ENCODE assay signal across 18 cellular contexts in genomic region chr2:26578581-26578980, GRCh38.
"Had no signal": no experiment of that assay in that cellular context is flagged by ENCODE, and none has a peak within 500 bp of the region (broad histone marks: within the 10 kb centered on the region; RNA-seq: fewer than 3 reads in every experiment).

No MANE protein-coding gene starts in this region.

- H3K27ac Mint-ChIP-seq: activated CD4-positive, alpha-beta T cell treated with anti-CD3 and anti-CD28 coated beads for 36 hours; activated CD8-positive, alpha-beta T cell treated with anti-CD3 and anti-CD28 coated beads for 36 hours; activated naive CD4-positive, alpha-beta T cell treated with anti-CD3 and anti-CD28 coated beads for 36 hours; activated naive CD8-positive, alpha-beta T cell; activated T-helper 17 cell treated with anti-CD3 and anti-CD28 coated beads, Interleukin-2, amount 50 U/mL, for 72 hours; IgD-negative memory B cell; T-helper 2 cell treated with Interferon-gamma antibody and Interleukin-4, amounts not matched to agents 5 μg/mL and 100 μg/mL, for 36 hours had no signal

- H3K9me3 Mint-ChIP-seq: activated CD8-positive, alpha-beta T cell treated with anti-CD3 and anti-CD28 coated beads for 36 hours; activated naive CD4-positive, alpha-beta T cell treated with anti-CD3 and anti-CD28 coated beads for 36 hours; activated T-helper 17 cell treated with anti-CD3 and anti-CD28 coated beads, Interleukin-2, amount 50 U/mL, for 72 hours; IgD-negative memory B cell; T-helper 2 cell treated with Interferon-gamma antibody and Interleukin-4, amounts not matched to agents 5 μg/mL and 100 μg/mL, for 36 hours had no signal

- DNase-seq: activated CD4-positive, alpha-beta T cell treated with anti-CD3 and anti-CD28 coated beads for 36 hours; activated CD4-positive, alpha-beta T cell treated with anti-CD3 and anti-CD28 coated beads, Interleukin-2, amount 50 U/mL, for 1 hour; activated CD8-positive, alpha-beta T cell treated with anti-CD3 and anti-CD28 coated beads for 36 hours; activated gamma-delta T cell; activated naive CD4-positive, alpha-beta T cell treated with anti-CD3 and anti-CD28 coated beads for 36 hours; brain microvascular endothelial cell; NCI-H2029; NCI-H226; NCI-H510A; NCI-H82; SJCRH30; SK-N-SH; WERI-Rb-1 had no signal

- H3K4me1 ChIP-seq: SJCRH30 had no signal

- H3K36me3 ChIP-seq: brain microvascular endothelial cell, cardiac muscle cell, SJCRH30, WERI-Rb-1 had no signal

- H3K4me3 ChIP-seq: cardiac muscle cell, SJCRH30 had no signal

- H3K36me3 Mint-ChIP-seq: activated naive CD8-positive, alpha-beta T cell; IgD-negative memory B cell had no signal

- H3K4me1 Mint-ChIP-seq: activated CD4-positive, alpha-beta T cell treated with anti-CD3 and anti-CD28 coated beads for 36 hours; activated T-helper 17 cell treated with anti-CD3 and anti-CD28 coated beads, Interleukin-2, amount 50 U/mL, for 72 hours; IgD-negative memory B cell had no signal

- H3K9me3 ChIP-seq: SJCRH30, SK-N-SH had no signal

- H3K27ac ChIP-seq: brain microvascular endothelial cell, cardiac muscle cell, SJCRH30, WERI-Rb-1 had no signal

- H3K9ac ChIP-seq: SK-N-SH had no signal

- H3K4me3 Mint-ChIP-seq: activated CD4-positive, alpha-beta T cell treated with anti-CD3 and anti-CD28 coated beads for 36 hours; activated CD8-positive, alpha-beta T cell treated with anti-CD3 and anti-CD28 coated beads for 36 hours; activated naive CD4-positive, alpha-beta T cell treated with anti-CD3 and anti-CD28 coated beads for 36 hours; activated naive CD8-positive, alpha-beta T cell; activated T-helper 17 cell treated with anti-CD3 and anti-CD28 coated beads, Interleukin-2, amount 50 U/mL, for 72 hours; T-helper 2 cell treated with Interferon-gamma antibody and Interleukin-4, amounts not matched to agents 5 μg/mL and 100 μg/mL, for 36 hours had no signal
